15 cellular contexts compared by ENCODE assay signal in the genomic region with DNA sequence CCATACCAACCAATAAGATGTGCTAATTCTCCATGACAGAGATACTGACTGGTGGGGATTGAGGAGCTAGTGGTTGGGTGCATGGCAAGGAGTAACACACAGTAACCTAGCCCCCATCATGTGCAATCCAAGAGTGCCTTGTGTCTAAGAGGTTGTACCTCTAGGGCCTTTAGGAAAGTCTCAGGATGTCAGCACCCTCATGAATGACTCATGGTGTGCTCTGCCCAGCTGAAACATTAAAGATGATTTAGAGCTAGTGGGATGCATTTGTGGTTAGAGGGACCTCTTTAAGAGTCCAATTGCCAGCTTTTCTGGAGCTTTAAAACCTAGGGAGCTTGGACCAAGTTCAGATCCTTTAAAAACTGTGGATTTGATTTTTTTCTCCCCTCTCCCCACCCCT.
"Had no signal": no experiment of that assay in that cellular context is flagged by ENCODE, and none has a peak within 500 bp of the region (broad histone marks: within the 10 kb centered on the region; RNA-seq: fewer than 3 reads in every experiment).

No MANE protein-coding gene starts in this region.

- H3K27ac ChIP-seq: adrenal gland, pancreas, sigmoid colon, thoracic aorta had no signal

- H3K9me3 ChIP-seq: adrenal gland, mucosa of descending colon, pancreas, sigmoid colon, thoracic aorta had no signal

- H3K27me3 ChIP-seq: adrenal gland, pancreas, sigmoid colon had no signal

- H3K36me3 ChIP-seq: adrenal gland, pancreas, sigmoid colon, thoracic aorta had no signal

- ATAC-seq: activated CD8-positive, alpha-beta T cell treated with anti-CD3 and anti-CD28 coated beads for 36 hours; activated T-cell treated with anti-CD3 and anti-CD28 coated beads, Interleukin-2, amount 50 U/mL, for 4 hours; left ventricle myocardium superior; mucosa of descending colon; naive thymus-derived CD8-positive, alpha-beta T cell; pancreas; WTC11 had no signal

- H3K4me3 ChIP-seq: adrenal gland, mucosa of descending colon, pancreas, sigmoid colon, thoracic aorta had no signal

- DNase-seq: activated CD4-positive, alpha-beta T cell treated with anti-CD3 and anti-CD28 coated beads for 48 hours; activated CD8-positive, alpha-beta T cell treated with anti-CD3 and anti-CD28 coated beads for 36 hours; activated effector memory CD4-positive, alpha-beta T cell treated with anti-CD3 and anti-CD28 coated beads, Interleukin-2, amount 50 U/mL, for 16 hours; activated T-cell treated with anti-CD3 and anti-CD28 coated beads, Interleukin-2, amount 50 U/mL, for 4 hours; adrenal gland; caudate nucleus; erythroblast; left ventricle myocardium superior; mucosa of descending colon; naive thymus-derived CD8-positive, alpha-beta T cell; pancreas; sigmoid colon; stimulated activated CD4-positive, alpha-beta T cell treated with anti-CD3 and anti-CD28 coated beads, Interleukin-1b, Interleukin-23, amount 100 ng/mL, for 48 hours had no signal

- H3K4me1 ChIP-seq: adrenal gland, pancreas, sigmoid colon had no signal
